In the genomic region with DNA sequence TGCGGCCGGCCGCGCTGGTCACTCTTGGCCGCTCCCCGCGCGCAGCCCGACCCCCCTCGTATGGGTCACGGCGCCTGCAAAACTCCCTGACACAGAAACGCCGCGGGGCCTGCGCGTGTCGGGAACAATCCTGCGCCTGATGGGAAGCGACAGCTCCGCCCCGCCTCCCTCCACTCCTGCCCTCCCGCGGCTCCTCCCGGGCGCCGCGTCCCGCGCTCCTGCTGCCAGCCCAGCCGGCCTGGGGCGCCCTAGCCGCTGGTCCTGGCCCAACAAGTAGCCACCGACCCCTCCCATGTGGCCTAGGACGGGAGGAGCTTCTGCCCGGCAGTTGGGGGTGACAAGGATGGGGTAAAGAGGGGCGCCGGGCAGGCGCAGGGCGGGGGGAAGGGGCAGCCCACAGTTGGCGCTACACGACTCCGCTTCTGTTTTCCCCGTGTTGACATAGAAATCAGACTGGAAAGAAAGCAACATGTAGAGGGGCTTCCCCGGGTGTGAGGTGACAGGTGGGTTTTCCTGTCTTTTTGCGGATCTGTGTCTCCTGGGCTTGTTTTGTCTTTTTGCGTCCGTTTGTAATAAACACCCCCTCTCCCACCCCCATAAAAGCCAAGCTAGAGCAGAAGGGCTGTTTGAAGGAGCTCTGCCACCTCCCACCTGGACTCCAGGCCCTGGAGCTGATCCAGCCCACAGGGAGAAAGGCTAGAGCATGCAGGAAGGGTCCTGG, we compare ENCODE assay signal across 13 cellular contexts. TPM values are rescaled to one million over a fixed set of nuclear protein-coding genes. Genes with fewer than 3 reads are reported as not detected.
DNase-seq lines count a peak whose midpoint lies in the region; ATAC-seq, FAIRE-seq and TF ChIP-seq lines count a peak whose summit lies in the region.
"Had no signal": no experiment of that assay in that cellular context is flagged by ENCODE, and none has a peak within 500 bp of the region (broad histone marks: within the 10 kb centered on the region; RNA-seq: fewer than 3 reads in every experiment).

No MANE protein-coding gene starts in this region.

- H3K9me3 Mint-ChIP-seq in chondrocyte (ENCODE audit: low read depth), result no peaks in the 10 kb centered on the region
- peaks cover 0 to 4% (median 0%) of the 10 kb centered on the region in 9 donors for H3K9me3 Mint-ChIP-seq in naive thymus-derived CD8-positive, alpha-beta T cell
- H3K9me3 Mint-ChIP-seq: central memory CD8-positive, alpha-beta T cell had no signal

- in situ Hi-C loops in ACHN (cut with HindIII; ENCODE audit: low pct_ligation_motif_present, low pct_unique_long_range_greater_than_20kb, low sequenced_read_pairs), result no loop called here

- H3K27ac ChIP-seq in HUES48 (ENCODE audit: low read depth, low read length), result no peak overlapping the region
- H3K27ac ChIP-seq: gastroesophageal sphincter had no signal

- H3K4me3 ChIP-seq in HUES48 (ENCODE audit: low read depth, low read length), result peak overlapping the region; percentile 51
- H3K4me3 ChIP-seq: GM12878 had no signal

- ATAC-seq in naive thymus-derived CD8-positive, alpha-beta T cell, result no peak
- ATAC-seq: gastroesophageal sphincter, GM12878 had no signal

- peaks cover 2% of the 10 kb centered on the region; the same call in 1 of the 2 replicates for H3K4me1 ChIP-seq in HUES48 (ENCODE audit: control insufficient read depth, insufficient read depth, low read length)

- H3K9me3 ChIP-seq in HUES48 (ENCODE audit: control insufficient read depth, insufficient read depth, low read length), result no peaks in the 10 kb centered on the region
- H3K9me3 ChIP-seq: gastroesophageal sphincter had no signal

- TF ChIP-seq CTCF in chondrocyte (IDR thresholded peaks at IDR 0.05) (no peak), D721Med (IDR thresholded peaks at IDR 0.05; ENCODE audit: insufficient read depth, missing control alignments) (no peak)

- peaks cover 4% of the 10 kb centered on the region for H3K36me3 Mint-ChIP-seq in chondrocyte (ENCODE audit: low read depth)
- H3K36me3 Mint-ChIP-seq in naive thymus-derived CD8-positive, alpha-beta T cell, result peaks cover 0 to 7% (median 2%) of the 10 kb centered on the region in 3 donors
- H3K36me3 Mint-ChIP-seq: CD4-positive, CD25-positive, alpha-beta regulatory T cell had no signal

- POLR2A ChIA-PET in naive thymus-derived CD8-positive, alpha-beta T cell (lab: Charles Lee), result no interaction called here

- H3K9ac ChIP-seq in HUES48 (ENCODE audit: low read depth, low read length), result no peak overlapping the region

- peaks cover 72% of the 10 kb centered on the region for H3K27me3 Mint-ChIP-seq in chondrocyte (ENCODE audit: low read depth)
- H3K27me3 Mint-ChIP-seq in naive thymus-derived CD8-positive, alpha-beta T cell, result peaks cover 58 to 86% (median 76%) of the 10 kb centered on the region in 5 donors

- H3K36me3 ChIP-seq in HUES48 (ENCODE audit: control insufficient read depth, insufficient read depth, low read length), result no peaks in the 10 kb centered on the region
- H3K36me3 ChIP-seq: gastroesophageal sphincter had no signal

- FAIRE-seq in D721Med (lab: Jason Lieb, UNC), result no peak
- FAIRE-seq: GM12878 had no signal

- H3K27me3 ChIP-seq in HUES48 (ENCODE audit: control insufficient read depth, insufficient read depth, low read length), result peaks cover 93% of the 10 kb centered on the region

- no peak overlapping the region for H3K27ac Mint-ChIP-seq in chondrocyte (ENCODE audit: unreplicated experiment)
- H3K27ac Mint-ChIP-seq in naive thymus-derived CD8-positive, alpha-beta T cell, result no peak overlapping the region
- H3K27ac Mint-ChIP-seq: CD4-positive, CD25-positive, alpha-beta regulatory T cell had no signal

- H3K4me3 Mint-ChIP-seq in chondrocyte (ENCODE audit: unreplicated experiment), result peak overlapping the region; percentile 53
- H3K4me3 Mint-ChIP-seq in naive thymus-derived CD8-positive, alpha-beta T cell, result peak overlapping the region in 1 of 10 donors; percentile 31
- H3K4me3 Mint-ChIP-seq: CD4-positive, CD25-positive, alpha-beta regulatory T cell; central memory CD8-positive, alpha-beta T cell had no signal

- DNase-seq in ACHN (peak; percentile 67), chondrocyte (ENCODE audit: low spot score) (no peak), mesenteric fat pad (ENCODE audit: low spot score) (peak; percentile 87), dermis blood vessel endothelial cell (no peak), D721Med (ENCODE audit: insufficient read length, low spot score) (no peak)
- no peak for DNase-seq in activated CD4-positive, CD25-positive, alpha-beta regulatory T cell (lab: John Stamatoyannopoulos, UW)
- no peak for DNase-seq in naive thymus-derived CD8-positive, alpha-beta T cell
- DNase-seq: CD4-positive, CD25-positive, alpha-beta regulatory T cell; T1000 had no signal

- H3K4me1 Mint-ChIP-seq in chondrocyte (ENCODE audit: low read depth), result peaks cover 9% of the 10 kb centered on the region
- H3K4me1 Mint-ChIP-seq in naive thymus-derived CD8-positive, alpha-beta T cell, result peaks cover 9 to 25% (median 15%) of the 10 kb centered on the region in 4 donors

RNA-seq across cellular contexts. Expression of gene PAX2, which starts 35.1 kb away (rescaled TPM):
- total RNA-seq in chondrocyte, result 0.62 to 0.87 TPM in 2 of 3 replicates, not detected in the other
- total RNA-seq in mesenteric fat pad, result not detected
- 0.14 and 0.51 TPM in 2 replicates for total RNA-seq in dermis blood vessel endothelial cell
- total RNA-seq in naive thymus-derived CD8-positive, alpha-beta T cell, result not detected
- polyA plus RNA-seq in naive thymus-derived CD8-positive, alpha-beta T cell, result not detected
- total RNA-seq: CD4-positive, CD25-positive, alpha-beta regulatory T cell; gastroesophageal sphincter; GM12878 had no signal
- polyA plus RNA-seq: GM12878 had no signal

Comparison
In these comparisons a context has a peak if more than half of its experiments do, and no peak if none do; other contexts are left out.
1. DNase-seq: peak in ACHN (single experiment) and mesenteric fat pad (single experiment); none in chondrocyte (single experiment), activated CD4-positive, CD25-positive, alpha-beta regulatory T cell (0 of 4), dermis blood vessel endothelial cell (single experiment), D721Med (single experiment) and naive thymus-derived CD8-positive, alpha-beta T cell (0 of 10).